In the genomic region with DNA sequence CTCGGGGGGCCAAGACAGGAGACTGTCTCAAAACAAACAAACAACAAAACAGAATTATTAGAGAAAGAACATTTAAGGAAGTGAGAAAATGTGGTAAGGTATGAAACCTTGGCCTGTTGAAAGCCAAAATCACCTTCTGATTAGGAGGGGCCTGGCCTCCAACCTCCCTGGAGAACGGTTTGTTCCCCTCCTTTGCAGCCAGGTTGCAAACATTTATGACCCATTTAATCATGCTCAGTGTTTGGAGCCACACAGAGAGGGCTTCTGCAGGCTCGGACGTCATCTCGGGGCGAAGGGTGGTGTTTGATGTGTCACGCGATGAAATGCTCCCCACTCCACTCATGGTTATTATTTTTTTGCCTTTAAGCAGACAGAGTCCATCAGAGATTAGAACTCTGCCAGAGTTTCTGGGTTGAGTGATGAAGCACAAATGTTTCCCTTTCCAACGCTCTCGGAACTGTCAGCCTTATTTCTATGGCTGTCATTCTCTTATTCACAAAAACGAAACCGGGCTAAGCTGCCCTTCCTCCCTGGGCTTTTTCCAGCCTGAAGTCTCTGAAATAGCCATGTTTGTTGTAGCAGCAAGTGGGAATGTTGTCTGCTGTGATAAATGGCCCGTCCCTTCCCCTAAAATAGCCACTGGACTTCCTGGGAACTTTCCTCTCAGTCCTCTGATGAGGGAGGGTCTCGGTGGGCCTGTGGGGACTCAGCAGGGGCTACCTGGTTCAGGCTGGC, we compare ENCODE assay signal across 10 cellular contexts. TPM values are rescaled to one million over a fixed set of nuclear protein-coding genes. Genes with fewer than 3 reads are reported as not detected.
DNase-seq lines count a peak whose midpoint lies in the region; ATAC-seq and FAIRE-seq lines count a peak whose summit lies in the region.
"Had no signal": no experiment of that assay in that cellular context is flagged by ENCODE, and none has a peak within 500 bp of the region (broad histone marks: within the 10 kb centered on the region; RNA-seq: fewer than 3 reads in every experiment).

No MANE protein-coding gene starts in this region.

- no peak for DNase-seq in Right ventricle myocardium inferior (ENCODE audit: missing footprints)
- no peak for DNase-seq in cardiac septum (ENCODE audit: low spot score)
- DNase-seq in left ventricle myocardium superior = no peak
- DNase-seq in activated CD4-positive, alpha-beta T cell treated with anti-CD3 and anti-CD28 coated beads, Interleukin-2, amount 50 U/mL, for 4 hours = no peak
- DNase-seq in HTR-8/SVneo (ENCODE audit: insufficient read length, low spot score) = no peak
- no peak for DNase-seq in NK-92 treated with Interleukin-12 subunit alpha and Interleukin-12 subunit beta, amount 100 ng/mL, for 24 hours (lab: John Stamatoyannopoulos, UW)
- no peak for DNase-seq in T-helper 9 cell
- DNase-seq: PC-9 had no signal

- no peak for FAIRE-seq in HTR-8/SVneo (lab: Jason Lieb, UNC)
- FAIRE-seq: A549 had no signal

- intact Hi-C loops in Right ventricle myocardium inferior (cut with DNase I) (no loop called here), cardiac septum (cut with DNase I) (no loop called here), left ventricle myocardium superior (cut with micrococcal nuclease) (no loop called here)

- ATAC-seq in Right ventricle myocardium inferior (peak; percentile 27), HG03558 (IDR thresholded peaks at IDR 0.05; ENCODE audit: extremely low read depth, unreplicated experiment) (peak; percentile 89), left ventricle myocardium superior (peak; percentile 14)
- ATAC-seq: A549 had no signal

RNA-seq across cellular contexts. Expression of a gene that starts 33.6 kb away (rescaled TPM):
- 34.4 TPM for total RNA-seq in Right ventricle myocardium inferior
- 48.6 TPM for total RNA-seq in cardiac septum
- 34.2 TPM for total RNA-seq in left ventricle myocardium superior

Comparison
In these comparisons a context has a peak if more than half of its experiments do, and no peak if none do; other contexts are left out.
1. ATAC-seq: peak in every context shown above with its lines; median percentile 89 in HG03558; 27 in Right ventricle myocardium inferior; 14 in left ventricle myocardium superior.